Comparison of ENCODE assay signal across 22 cellular contexts in genomic region chr19:29768166-29768565, GRCh38. TPM values are rescaled to one million over a fixed set of nuclear protein-coding genes. Genes with fewer than 3 reads are reported as not detected.
DNase-seq lines count a peak whose midpoint lies in the region; ATAC-seq lines count a peak whose summit lies in the region.
"Had no signal": no experiment of that assay in that cellular context is flagged by ENCODE, and none has a peak within 500 bp of the region (broad histone marks: within the 10 kb centered on the region; RNA-seq: fewer than 3 reads in every experiment).

No MANE protein-coding gene starts in this region.

- no peaks in the 10 kb centered on the region for H3K79me1 ChIP-seq in neuronal stem cell (ENCODE audit: low read depth, low read length)

- peaks cover 0 to 2% of the 10 kb centered on the region in 2 donors for H3K4me1 ChIP-seq in neuronal stem cell (ENCODE audit: control insufficient read depth in 2 of 2, insufficient read depth in 1 of 2, low read depth in 1 of 2, low read length in 2 of 2)
- H3K4me1 ChIP-seq: Caco-2 had no signal

- no peak overlapping the region for H2BK120ac ChIP-seq in neuronal stem cell (ENCODE audit: low read depth, low read length)

- H2BK12ac ChIP-seq in neuronal stem cell (ENCODE audit: low read length): no peak overlapping the region

- ATAC-seq in Right ventricle myocardium inferior: no peak
- ATAC-seq: A549; CD8-positive, alpha-beta T cell; GM12878 had no signal

- H2AFZ ChIP-seq in neuronal stem cell (ENCODE audit: low read length): no peak overlapping the region

- no CpG with 5 or more reads among the region's 10 CpGs for WGBS in neuronal stem cell (ENCODE audit: extremely low coverage in 2 of 2, insufficient read length in 2 of 2, insufficient replicate concordance in 1 of 2), 2 donors

- no peak overlapping the region for H3K27ac ChIP-seq in neuronal stem cell (replicated peaks; ENCODE audit: low read length)
- no peak overlapping the region for H3K27ac ChIP-seq in caudate nucleus (ENCODE audit: low read depth, low read length)
- H3K27ac ChIP-seq: 22Rv1; A549; BLaER1 treated with 17β-estradiol and CSF1 and Interleukin-3, amounts not matched to agents 10 nM and 100 nM; C4-2B had no signal

- H3K23ac ChIP-seq in neuronal stem cell (ENCODE audit: low read depth, low read length, poor library complexity): no peak overlapping the region

- H3K4me2 ChIP-seq in neuronal stem cell (ENCODE audit: insufficient read depth, low read length, poor library complexity, severe bottlenecking): no peak overlapping the region
- H3K4me2 ChIP-seq: A549; BLaER1 treated with 17β-estradiol and CSF1 and Interleukin-3, amounts not matched to agents 10 nM and 100 nM had no signal

- no peak overlapping the region for H3K14ac ChIP-seq in neuronal stem cell (ENCODE audit: low read length)

- no peak overlapping the region for H2AK5ac ChIP-seq in neuronal stem cell (ENCODE audit: low read depth, low read length)

- no peak overlapping the region for H3K4me3 ChIP-seq in neuronal stem cell (ENCODE audit: low read length in 2 of 2)
- H3K4me3 ChIP-seq: A549; BLaER1 treated with 17β-estradiol and CSF1 and Interleukin-3, amounts not matched to agents 10 nM and 100 nM; GM12878 had no signal

- H3K9ac ChIP-seq in neuronal stem cell (ENCODE audit: low read depth, low read length, poor library complexity): no peak overlapping the region
- H3K9ac ChIP-seq: BLaER1 treated with 17β-estradiol and CSF1 and Interleukin-3, amounts not matched to agents 10 nM and 100 nM had no signal

- H3K4ac ChIP-seq in neuronal stem cell (ENCODE audit: low read length): no peak overlapping the region

- H3K36me3 ChIP-seq in neuronal stem cell (replicated peaks in 1 of 2; ENCODE audit: control insufficient read depth in 2 of 2, insufficient read depth in 2 of 2, low read length in 2 of 2): no peaks in the 10 kb centered on the region
- H3K36me3 ChIP-seq: BLaER1 treated with 17β-estradiol and CSF1 and Interleukin-3, amounts not matched to agents 10 nM and 100 nM had no signal

- intact Hi-C loops in Right ventricle myocardium inferior (cut with DNase I): no loop called here
- intact Hi-C loops in cardiac septum (cut with DNase I): no loop called here

- no peak overlapping the region for H4K8ac ChIP-seq in neuronal stem cell (ENCODE audit: low read depth, low read length)

- H2BK5ac ChIP-seq in neuronal stem cell (ENCODE audit: low read length): no peak overlapping the region

- peak; percentile 16 for DNase-seq in Right ventricle myocardium inferior (ENCODE audit: missing footprints)
- DNase-seq in cardiac septum (ENCODE audit: low spot score): no peak
- DNase-seq in neuronal stem cell (ENCODE audit: low spot score): no peak
- DNase-seq in dedifferentiated amniotic fluid mesenchymal stem cell (ENCODE audit: extremely low spot score): no peak
- DNase-seq in caudate nucleus (lab: John Stamatoyannopoulos, UW): no peak
- DNase-seq: AML-193; Caco-2; Calu3; CD4-positive, alpha-beta T cell; CD8-positive, alpha-beta T cell; DMS 273 treated with DMSO at 0.1 percent for 48 hours; DMS153; DMS53; DMS79; DND-41; EL; GDM1 had no signal

- peaks cover 0 to 18% (median 0%) of the 10 kb centered on the region in 3 experiments for H3K27me3 ChIP-seq in neuronal stem cell (ENCODE audit: control insufficient read depth in 3 of 3, insufficient read depth in 3 of 3, low read depth in 1 of 3, low read length in 3 of 3)
- H3K27me3 ChIP-seq: BLaER1 treated with 17β-estradiol and CSF1 and Interleukin-3, amounts not matched to agents 10 nM and 100 nM had no signal

- H3K9me3 ChIP-seq in neuronal stem cell (replicated peaks in 1 of 2; ENCODE audit: control insufficient read depth in 2 of 2, insufficient read depth in 1 of 2, low read depth in 1 of 2, low read length in 2 of 2): no peaks in the 10 kb centered on the region
- H3K9me3 ChIP-seq: A549; BLaER1 treated with 17β-estradiol and CSF1 and Interleukin-3, amounts not matched to agents 10 nM and 100 nM; Caco-2 had no signal

- no peak overlapping the region for H2BK15ac ChIP-seq in neuronal stem cell (ENCODE audit: low read length)

- peak overlapping the region; percentile 6 for H4K91ac ChIP-seq in neuronal stem cell (ENCODE audit: low read depth, low read length, poor library complexity)

- H3K18ac ChIP-seq in neuronal stem cell (ENCODE audit: low read length): no peak overlapping the region

RNA-seq across cellular contexts. Expression of gene CCNE1, which starts 43.6 kb away (rescaled TPM):
- 3.1 TPM for total RNA-seq in Right ventricle myocardium inferior
- total RNA-seq in cardiac septum: 1.9 TPM
- polyA plus RNA-seq in neuronal stem cell (2013, experiment 1 of 2): 15.7 TPM
- polyA plus RNA-seq in neuronal stem cell (2013, experiment 2 of 2): 15.8 TPM

RNA-seq across cellular contexts. Expression of gene C19orf12, which starts 53.1 kb away (rescaled TPM):
- total RNA-seq in Right ventricle myocardium inferior (64.2 TPM), cardiac septum (38.0 TPM)
- polyA plus RNA-seq in neuronal stem cell (2013, experiment 1 of 2): 20.8 TPM
- polyA plus RNA-seq in neuronal stem cell (2013, experiment 2 of 2): 20.7 TPM
